ENCODE assay signal across 17 cellular contexts in genomic region chr2:119242276-119243119, GRCh38. TPM values are rescaled to one million over a fixed set of nuclear protein-coding genes. Genes with fewer than 3 reads are reported as not detected.
DNase-seq lines count a peak whose midpoint lies in the region; ATAC-seq and TF ChIP-seq lines count a peak whose summit lies in the region.
"Had no signal": no experiment of that assay in that cellular context is flagged by ENCODE, and none has a peak within 500 bp of the region (broad histone marks: within the 10 kb centered on the region; RNA-seq: fewer than 3 reads in every experiment).

No MANE protein-coding gene starts in this region.

- TF ChIP-seq POLR2A in gastrocnemius medialis (IDR thresholded peaks at IDR 0.05) (no peak), spleen (IDR thresholded peaks at IDR 0.05) (no peak)

- H3K27ac ChIP-seq in RWPE1, result peak overlapping the region; percentile 89
- H3K27ac ChIP-seq in gastrocnemius medialis, result peak overlapping the region; percentile 86 to 95 (median 94)
- H3K27ac ChIP-seq in spleen, result no peak overlapping the region
- H3K27ac ChIP-seq: 22Rv1, cardiac muscle cell, esophagus muscularis mucosa, ovary, suprapubic skin had no signal

- WGBS in spleen, 5 donors, result 87 to 91% (median 88%) methylated on average over 9 to 17 of the region's 17 CpGs

- intact Hi-C loops in gastrocnemius medialis (cut with DNase I; ENCODE audit: low total_unique reads), result loop anchor here (1.0 to 5.0 kb wide), 3 partner anchors 9 to 400 kb away; no protein-coding TSS in a partner anchor
- intact Hi-C loops in spleen (cut with DNase I; ENCODE audit: low total_unique reads), result no loop called here

- CTCF ChIA-PET in RWPE1 (lab: Yijun Ruan, JAX), result no interaction called here

- H3K36me3 ChIP-seq in gastrocnemius medialis, result peaks cover 0 to 15% of the 10 kb centered on the region in 2 donors
- H3K36me3 ChIP-seq in spleen, result peaks cover 0 to 4% (median 0%) of the 10 kb centered on the region in 6 donors
- H3K36me3 ChIP-seq: BE2C, cardiac muscle cell, ovary had no signal

- POLR2A ChIA-PET in RWPE1 (lab: Yijun Ruan, JAX; ENCODE audit: low non-redundant PET), result no interaction called here

- no peaks in the 10 kb centered on the region for H3K9me3 ChIP-seq in gastrocnemius medialis
- peaks cover 0 to 10% (median 0%) of the 10 kb centered on the region in 8 donors for H3K9me3 ChIP-seq in spleen
- H3K9me3 ChIP-seq: BE2C, ovary, suprapubic skin had no signal

- ATAC-seq in gastrocnemius medialis, result no peak
- ATAC-seq in GM19452 (IDR thresholded peaks at IDR 0.05; ENCODE audit: unreplicated experiment), result no peak
- ATAC-seq in esophagus mucosa, result no peak

- H3K4me1 ChIP-seq in gastrocnemius medialis (peaks cover 47 to 51% of the 10 kb centered on the region in 2 donors), spleen (no peaks in the 10 kb centered on the region)

- H3K27me3 ChIP-seq in gastrocnemius medialis (no peaks in the 10 kb centered on the region), spleen (replicated peaks in 1 of 7) (no peaks in the 10 kb centered on the region)
- H3K27me3 ChIP-seq: BE2C, cardiac muscle cell, esophagus muscularis mucosa, ovary, suprapubic skin had no signal

- in situ Hi-C loops in gastrocnemius medialis (cut with MboI; ENCODE audit: low sequenced_read_pairs in 4 of 4), result no loop called here

- H3K4me3 ChIP-seq in gastrocnemius medialis (no peak overlapping the region), spleen (no peak overlapping the region)
- H3K4me3 ChIP-seq: cardiac muscle cell, esophagus muscularis mucosa, ovary, suprapubic skin had no signal

- peak; percentile 35 for DNase-seq in NCI-H187 treated with DMSO at 0.1 percent for 48 hours (lab: John Stamatoyannopoulos, UW)
- no peak for DNase-seq in NCI-H187 (lab: John Stamatoyannopoulos, UW)
- DNase-seq in NCI-H2081 treated with DMSO at 0.1 percent for 48 hours (lab: John Stamatoyannopoulos, UW), result peak; percentile 78
- DNase-seq in RWPE1 (ENCODE audit: low spot score), result no peak
- DNase-seq in gastrocnemius medialis, result no peak
- DNase-seq in spleen, result no peak
- DNase-seq: activated CD4-positive, alpha-beta T cell treated with anti-CD3 and anti-CD28 coated beads, Interleukin-2, amount 10 ng/mL, durations not matched to agents 24 days and 14 days; activated CD8-positive, alpha-beta memory T cell treated with anti-CD3 and anti-CD28 coated beads, Interleukin-2, amount 50 U/mL, for 48 hours; activated gamma-delta T cell treated with Interleukin-2 at 50 U/mL for 16 hours; BE2C; ovary had no signal

- TF ChIP-seq CTCF in RWPE1 (conservative IDR thresholded peaks at IDR 0.05; ENCODE audit: low read depth) (no peak), gastrocnemius medialis (IDR thresholded peaks at IDR 0.05 in 4 of 5, conservative IDR thresholded peaks at IDR 0.05 in 1 of 5) (no peak), spleen (IDR thresholded peaks at IDR 0.05 in 8 of 11, conservative IDR thresholded peaks at IDR 0.05 in 3 of 11) (no peak)

RNA-seq across cellular contexts. Expression of gene STEAP3, which starts 18.9 kb away (rescaled TPM):
- total RNA-seq in gastrocnemius medialis (10 to 100 TPM; 10.1 to 21.7 (median 10.6) TPM), spleen (1 to 10 TPM in 5 of 7 donors, under 1 TPM in 2; 0.68 to 3.6 (median 2.2) TPM), esophagus mucosa (11.6 TPM)
- polyA plus RNA-seq in spleen, result 1 to 10 TPM in 1 of 3 donors, under 1 TPM in 2; 0.26 to 1.0 (median 0.50) TPM

Comparison
In these comparisons a context has a peak if more than half of its experiments do, and no peak if none do; other contexts are left out.
1. DNase-seq: peak in NCI-H187 treated with DMSO at 0.1 percent for 48 hours (single experiment) and NCI-H2081 treated with DMSO at 0.1 percent for 48 hours (single experiment); none in NCI-H187 (0 of 2), RWPE1 (single experiment), gastrocnemius medialis (0 of 2) and spleen (single experiment).
2. H3K27ac ChIP-seq: peak in RWPE1 (single experiment) and gastrocnemius medialis (4 of 4); none in spleen (0 of 8).